Comparison of ENCODE assay signal across 13 cellular contexts in the genomic region with DNA sequence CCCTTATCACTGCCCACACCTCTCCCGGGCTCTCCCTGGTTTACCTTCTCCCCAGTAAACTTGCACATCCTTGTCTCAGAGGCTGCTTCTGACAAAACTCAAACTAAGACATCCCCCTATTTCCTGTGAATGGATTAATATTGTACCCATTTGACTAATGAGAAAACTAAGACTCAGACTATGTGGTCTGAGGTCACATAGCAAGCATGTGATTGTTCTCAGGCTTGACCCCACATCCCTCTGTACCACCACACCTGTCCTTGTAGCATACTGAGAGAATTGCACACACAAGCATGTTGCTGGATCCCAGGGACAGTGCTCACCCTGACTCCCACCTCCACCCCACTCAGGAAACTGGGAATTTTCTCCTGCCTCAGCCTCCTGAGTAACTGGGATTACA.
DNase-seq lines count a peak whose midpoint lies in the region; ATAC-seq lines count a peak whose summit lies in the region.
"Had no signal": no experiment of that assay in that cellular context is flagged by ENCODE, and none has a peak within 500 bp of the region (broad histone marks: within the 10 kb centered on the region; RNA-seq: fewer than 3 reads in every experiment).

No MANE protein-coding gene starts in this region.

- H3K27me3 Mint-ChIP-seq in activated naive CD8-positive, alpha-beta T cell treated with anti-CD3 and anti-CD28 coated beads, Interleukin-2, amount 50 U/mL, for 24 hours = peaks cover 4% of the 10 kb centered on the region
- H3K27me3 Mint-ChIP-seq in activated naive CD8-positive, alpha-beta T cell treated with anti-CD3 and anti-CD28 coated beads for 36 hours = no peaks in the 10 kb centered on the region
- H3K27me3 Mint-ChIP-seq in stimulated activated naive B cell treated with anti-CD40 and anti-IgM and Interleukin-4, amounts not matched to agents 10 μg/mL and 1 μg/mL and 100 μg/mL, for 72 hours = peaks cover 5 to 8% of the 10 kb centered on the region in 2 donors

- no peaks in the 10 kb centered on the region for H3K36me3 Mint-ChIP-seq in activated naive CD8-positive, alpha-beta T cell treated with anti-CD3 and anti-CD28 coated beads, Interleukin-2, amount 50 U/mL, for 24 hours (ENCODE audit: low read depth)
- no peaks in the 10 kb centered on the region for H3K36me3 Mint-ChIP-seq in activated naive CD8-positive, alpha-beta T cell treated with anti-CD3 and anti-CD28 coated beads for 36 hours
- peaks cover 0 to 3% of the 10 kb centered on the region in 2 donors for H3K36me3 Mint-ChIP-seq in stimulated activated naive B cell treated with anti-CD40 and anti-IgM and Interleukin-4, amounts not matched to agents 10 μg/mL and 1 μg/mL and 100 μg/mL, for 72 hours

- no peak overlapping the region for H3K4me3 Mint-ChIP-seq in activated naive CD8-positive, alpha-beta T cell treated with anti-CD3 and anti-CD28 coated beads, Interleukin-2, amount 50 U/mL, for 24 hours
- H3K4me3 Mint-ChIP-seq in activated naive CD8-positive, alpha-beta T cell treated with anti-CD3 and anti-CD28 coated beads for 36 hours = no peak overlapping the region
- H3K4me3 Mint-ChIP-seq in stimulated activated naive B cell treated with anti-CD40 and anti-IgM and Interleukin-4, amounts not matched to agents 10 μg/mL and 1 μg/mL and 100 μg/mL, for 72 hours = no peak overlapping the region

- ATAC-seq in activated naive CD8-positive, alpha-beta T cell treated with anti-CD3 and anti-CD28 coated beads, Interleukin-2, amount 50 U/mL, for 24 hours = no peak
- ATAC-seq in HG02588 (IDR thresholded peaks at IDR 0.05; ENCODE audit: unreplicated experiment) (peak; percentile 76), HG03354 (IDR thresholded peaks at IDR 0.05; ENCODE audit: poor library complexity, severe bottlenecking, unreplicated experiment) (peak; percentile 96), left ventricle myocardium superior (no peak)
- peak; percentile 52 to 63 for ATAC-seq in stimulated activated naive B cell treated with anti-CD40 and anti-IgM and Interleukin-4, amounts not matched to agents 10 μg/mL and 1 μg/mL and 100 μg/mL, for 72 hours (replicated peaks)
- ATAC-seq: foreskin keratinocyte had no signal

- H3K9me3 Mint-ChIP-seq in activated naive CD8-positive, alpha-beta T cell treated with anti-CD3 and anti-CD28 coated beads, Interleukin-2, amount 50 U/mL, for 24 hours = peaks cover 2% of the 10 kb centered on the region
- H3K9me3 Mint-ChIP-seq in activated naive CD8-positive, alpha-beta T cell treated with anti-CD3 and anti-CD28 coated beads for 36 hours = peaks cover 2% of the 10 kb centered on the region
- peaks cover 2 to 3% of the 10 kb centered on the region in 2 donors for H3K9me3 Mint-ChIP-seq in stimulated activated naive B cell treated with anti-CD40 and anti-IgM and Interleukin-4, amounts not matched to agents 10 μg/mL and 1 μg/mL and 100 μg/mL, for 72 hours

- DNase-seq in activated naive CD8-positive, alpha-beta T cell treated with anti-CD3 and anti-CD28 coated beads, Interleukin-2, amount 50 U/mL, for 24 hours = no peak
- DNase-seq in activated naive CD8-positive, alpha-beta T cell treated with anti-CD3 and anti-CD28 coated beads for 36 hours = no peak
- DNase-seq in stimulated activated naive B cell treated with anti-CD40 and anti-IgM and Interleukin-4, amounts not matched to agents 10 μg/mL and 1 μg/mL and 100 μg/mL, for 72 hours = no peak
- DNase-seq in medulla oblongata (ENCODE audit: extremely low spot score) (no peak), left ventricle myocardium superior (no peak)
- no peak for DNase-seq in activated CD8-positive, alpha-beta memory T cell treated with anti-CD3 and anti-CD28 coated beads for 24 hours
- DNase-seq: activated CD8-positive, alpha-beta memory T cell treated with anti-CD3 and anti-CD28 coated beads, Interleukin-2, amount 50 U/mL, for 4 hours; dorsolateral prefrontal cortex; foreskin keratinocyte; MV-4-11; stimulated activated naive CD4-positive, alpha-beta T cell treated with Interleukin-2 at 50 U/mL for 16 hours had no signal

- no peaks in the 10 kb centered on the region for H3K4me1 Mint-ChIP-seq in activated naive CD8-positive, alpha-beta T cell treated with anti-CD3 and anti-CD28 coated beads, Interleukin-2, amount 50 U/mL, for 24 hours
- no peaks in the 10 kb centered on the region for H3K4me1 Mint-ChIP-seq in activated naive CD8-positive, alpha-beta T cell treated with anti-CD3 and anti-CD28 coated beads for 36 hours
- H3K4me1 Mint-ChIP-seq in stimulated activated naive B cell treated with anti-CD40 and anti-IgM and Interleukin-4, amounts not matched to agents 10 μg/mL and 1 μg/mL and 100 μg/mL, for 72 hours = peaks cover 16 to 30% of the 10 kb centered on the region in 2 donors

- intact Hi-C loops in left ventricle myocardium superior (cut with micrococcal nuclease) = no loop called here

- peak overlapping the region; percentile 47 for H3K27ac Mint-ChIP-seq in activated naive CD8-positive, alpha-beta T cell treated with anti-CD3 and anti-CD28 coated beads, Interleukin-2, amount 50 U/mL, for 24 hours
- no peak overlapping the region for H3K27ac Mint-ChIP-seq in activated naive CD8-positive, alpha-beta T cell treated with anti-CD3 and anti-CD28 coated beads for 36 hours
- no peak overlapping the region for H3K27ac Mint-ChIP-seq in stimulated activated naive B cell treated with anti-CD40 and anti-IgM and Interleukin-4, amounts not matched to agents 10 μg/mL and 1 μg/mL and 100 μg/mL, for 72 hours

Comparison
In these comparisons a context has a peak if more than half of its experiments do, and no peak if none do; other contexts are left out.
1. ATAC-seq: peak in HG02588 (single experiment), HG03354 (single experiment) and stimulated activated naive B cell treated with anti-CD40 and anti-IgM and Interleukin-4, amounts not matched to agents 10 μg/mL and 1 μg/mL and 100 μg/mL, for 72 hours (2 of 2); none in activated naive CD8-positive, alpha-beta T cell treated with anti-CD3 and anti-CD28 coated beads, Interleukin-2, amount 50 U/mL, for 24 hours (single experiment) and left ventricle myocardium superior (single experiment).